In the genomic region with DNA sequence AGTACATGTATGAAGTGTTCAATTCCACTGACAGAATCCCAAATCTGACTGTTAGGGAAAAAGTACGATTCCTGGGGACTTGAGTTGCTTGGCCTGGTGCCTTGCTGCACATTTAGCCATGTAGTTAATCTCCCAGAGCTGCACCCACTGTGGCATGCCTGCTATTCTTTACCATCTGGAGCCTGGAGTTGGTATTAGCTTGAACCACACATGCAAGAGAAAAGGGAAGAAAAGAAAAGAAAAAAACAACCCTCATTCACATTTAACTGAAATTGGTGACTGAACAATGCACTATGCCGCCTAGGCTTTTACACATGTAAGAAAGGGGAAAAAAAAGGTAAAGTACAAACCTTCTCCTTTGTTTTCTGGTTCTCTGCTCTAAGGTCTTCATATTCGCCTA, we compare ENCODE assay signal across 20 cellular contexts. TPM values are rescaled to one million over a fixed set of nuclear protein-coding genes. Genes with fewer than 3 reads are reported as not detected.
"Had no signal": no experiment of that assay in that cellular context is flagged by ENCODE, and none has a peak within 500 bp of the region (broad histone marks: within the 10 kb centered on the region; RNA-seq: fewer than 3 reads in every experiment).

No MANE protein-coding gene starts in this region.

- H3K27ac ChIP-seq: adrenal gland, prostate gland, testis had no signal

- H3K4me3 ChIP-seq: adrenal gland, prostate gland, smooth muscle cell, testis had no signal

- H3K27me3 Mint-ChIP-seq: type B pancreatic cell had no signal

- H3K27ac Mint-ChIP-seq: activated CD4-positive, alpha-beta T cell treated with anti-CD3 and anti-CD28 coated beads for 36 hours; activated naive CD4-positive, alpha-beta T cell treated with anti-CD3 and anti-CD28 coated beads, Interleukin-2, amount 50 U/mL, for 72 hours; activated T-helper 1 cell treated with anti-CD3 and anti-CD28 coated beads, Interleukin-12 subunit alpha, Interleukin-12 subunit beta, Interleukin-2, Interleukin-4 antibody, amounts not matched to agents 30 ng/mL and 10 ng/mL and 1 ng/mL, durations not matched to agents 14 hours and 24 hours and 36 hours; naive B cell; stimulated activated naive CD8-positive, alpha-beta T cell treated with anti-CD3 and anti-CD28 coated beads, Interleukin-15, amount 100 ng/mL, for 72 hours; type B pancreatic cell had no signal

- H3K9me3 ChIP-seq: adrenal gland, prostate gland, testis had no signal

- H3K36me3 ChIP-seq: adrenal gland, prostate gland had no signal

- H3K4me3 Mint-ChIP-seq: activated CD4-positive, alpha-beta T cell treated with anti-CD3 and anti-CD28 coated beads for 36 hours; activated T-helper 1 cell treated with anti-CD3 and anti-CD28 coated beads, Interleukin-12 subunit alpha, Interleukin-12 subunit beta, Interleukin-2, Interleukin-4 antibody, amounts not matched to agents 30 ng/mL and 10 ng/mL and 1 ng/mL, durations not matched to agents 14 hours and 24 hours and 36 hours; naive B cell; neural crest cell; stimulated activated naive CD8-positive, alpha-beta T cell treated with anti-CD3 and anti-CD28 coated beads, Interleukin-15, amount 100 ng/mL, for 72 hours; type B pancreatic cell had no signal

- H3K36me3 Mint-ChIP-seq: activated naive CD4-positive, alpha-beta T cell treated with anti-CD3 and anti-CD28 coated beads, Interleukin-2, amount 50 U/mL, for 72 hours; naive B cell; type B pancreatic cell had no signal

- ATAC-seq: activated CD4-positive, alpha-beta T cell treated with anti-CD3 and anti-CD28 coated beads for 36 hours; activated naive CD4-positive, alpha-beta T cell treated with anti-CD3 and anti-CD28 coated beads, Interleukin-2, amount 50 U/mL, for 72 hours; left ventricle myocardium superior; right cardiac atrium; stimulated activated naive CD8-positive, alpha-beta T cell treated with anti-CD3 and anti-CD28 coated beads, Interleukin-15, amount 100 ng/mL, for 72 hours had no signal

- H3K9me3 Mint-ChIP-seq: activated naive CD4-positive, alpha-beta T cell treated with anti-CD3 and anti-CD28 coated beads, Interleukin-2, amount 50 U/mL, for 72 hours; activated T-helper 1 cell treated with anti-CD3 and anti-CD28 coated beads, Interleukin-12 subunit alpha, Interleukin-12 subunit beta, Interleukin-2, Interleukin-4 antibody, amounts not matched to agents 30 ng/mL and 10 ng/mL and 1 ng/mL, durations not matched to agents 14 hours and 24 hours and 36 hours; neural crest cell; stimulated activated naive CD8-positive, alpha-beta T cell treated with anti-CD3 and anti-CD28 coated beads, Interleukin-15, amount 100 ng/mL, for 72 hours; type B pancreatic cell had no signal

- H3K4me1 Mint-ChIP-seq: activated CD4-positive, alpha-beta T cell treated with anti-CD3 and anti-CD28 coated beads for 36 hours; naive B cell; stimulated activated naive CD8-positive, alpha-beta T cell treated with anti-CD3 and anti-CD28 coated beads, Interleukin-15, amount 100 ng/mL, for 72 hours had no signal

- H3K27me3 ChIP-seq: adrenal gland, testis had no signal

- H3K4me1 ChIP-seq: prostate gland, testis had no signal

- DNase-seq: activated CD4-positive, alpha-beta T cell treated with anti-CD3 and anti-CD28 coated beads for 36 hours; activated CD4-positive, alpha-beta T cell treated with anti-CD3 and anti-CD28 coated beads, Interleukin-2, amount 50 U/mL, for 48 hours; activated gamma-delta T cell treated with Interleukin-2 at 50 U/mL for 16 hours; activated T-cell treated with anti-CD3 and anti-CD28 coated beads for 4 hours; adrenal gland; erythroblast; foreskin melanocyte; kidney; left ventricle myocardium superior; naive B cell; right cardiac atrium; stimulated activated CD4-positive, alpha-beta T cell treated with anti-CD3 and anti-CD28 coated beads, Interleukin-4, amount 100 ng/mL, for 1 hour; stimulated activated naive CD8-positive, alpha-beta T cell treated with anti-CD3 and anti-CD28 coated beads, Interleukin-15, amount 100 ng/mL, for 72 hours; testis had no signal

RNA-seq across cellular contexts. Expression of gene SHTN1, which starts 26.1 kb away (rescaled TPM):
- total RNA-seq: activated T-helper 1 cell treated with anti-CD3 and anti-CD28 coated beads, Interleukin-12 subunit alpha, Interleukin-12 subunit beta, Interleukin-2, Interleukin-4 antibody, amounts not matched to agents 30 ng/mL and 10 ng/mL and 1 ng/mL, durations not matched to agents 14 hours and 24 hours and 36 hours had no signal
